9 cellular contexts compared by ENCODE assay signal in genomic region chr11:74950374-74950969, GRCh38. TPM values are rescaled to one million over a fixed set of nuclear protein-coding genes. Genes with fewer than 3 reads are reported as not detected.
DNase-seq lines count a peak whose midpoint lies in the region; ATAC-seq and TF ChIP-seq lines count a peak whose summit lies in the region.
"Had no signal": no experiment of that assay in that cellular context is flagged by ENCODE, and none has a peak within 500 bp of the region (broad histone marks: within the 10 kb centered on the region; RNA-seq: fewer than 3 reads in every experiment).

No MANE protein-coding gene starts in this region.

- no peak for ATAC-seq in HG03025 (IDR thresholded peaks at IDR 0.05; ENCODE audit: low FRiP score, unreplicated experiment)
- ATAC-seq in GM21360 (IDR thresholded peaks at IDR 0.05; ENCODE audit: unreplicated experiment), result no peak
- ATAC-seq in GM18907 (IDR thresholded peaks at IDR 0.05; ENCODE audit: unreplicated experiment), result no peak

- H3K4me3 ChIP-seq in kidney epithelial cell (ENCODE audit: low read depth, low read length) (peak overlapping the region; percentile 86), tibial artery (peak overlapping the region; percentile 66 to 93)

- intact Hi-C loops in activated T-helper 2 cell treated with anti-CD3 and anti-CD28 coated beads, Interferon-gamma antibody, Interleukin-2, Interleukin-4, amounts not matched to agents 10 μg/mL and 5 μg/mL and 100 μg/mL, durations not matched to agents 14 hours and 24 hours and 36 hours (cut with micrococcal nuclease), result no loop called here
- intact Hi-C loops in tibial artery (cut with DNase I; ENCODE audit: low total_unique reads), result no loop called here

- H3K4me1 ChIP-seq in tibial artery, result peaks cover 0 to 40% (median 19%) of the 10 kb centered on the region in 4 donors

- H3K4me1 Mint-ChIP-seq in activated T-cell treated with anti-CD3 and anti-CD28 coated beads, Interleukin-2, amount 50 U/mL, for 24 hours (ENCODE audit: low read depth), result peaks cover 56% of the 10 kb centered on the region
- peaks cover 41% of the 10 kb centered on the region for H3K4me1 Mint-ChIP-seq in activated T-helper 2 cell treated with anti-CD3 and anti-CD28 coated beads, Interferon-gamma antibody, Interleukin-2, Interleukin-4, amounts not matched to agents 10 μg/mL and 5 μg/mL and 100 μg/mL, durations not matched to agents 14 hours and 24 hours and 36 hours (ENCODE audit: low read depth)

- H3K36me3 ChIP-seq in kidney epithelial cell (ENCODE audit: control insufficient read depth, insufficient read depth, low read length), result peaks cover 1% of the 10 kb centered on the region
- no peaks in the 10 kb centered on the region for H3K36me3 ChIP-seq in tibial artery

- H3K27me3 ChIP-seq in kidney epithelial cell (ENCODE audit: control insufficient read depth, insufficient read depth, low read length), result no peaks in the 10 kb centered on the region
- no peaks in the 10 kb centered on the region for H3K27me3 ChIP-seq in tibial artery

- H3K36me3 Mint-ChIP-seq in activated T-cell treated with anti-CD3 and anti-CD28 coated beads, Interleukin-2, amount 50 U/mL, for 24 hours (ENCODE audit: low read depth), result peaks cover 68% of the 10 kb centered on the region
- peaks cover 50% of the 10 kb centered on the region for H3K36me3 Mint-ChIP-seq in activated T-helper 2 cell treated with anti-CD3 and anti-CD28 coated beads, Interferon-gamma antibody, Interleukin-2, Interleukin-4, amounts not matched to agents 10 μg/mL and 5 μg/mL and 100 μg/mL, durations not matched to agents 14 hours and 24 hours and 36 hours (ENCODE audit: low read depth)

- H3K27me3 Mint-ChIP-seq in activated T-cell treated with anti-CD3 and anti-CD28 coated beads, Interleukin-2, amount 50 U/mL, for 24 hours, result no peaks in the 10 kb centered on the region
- H3K27me3 Mint-ChIP-seq in activated T-helper 2 cell treated with anti-CD3 and anti-CD28 coated beads, Interferon-gamma antibody, Interleukin-2, Interleukin-4, amounts not matched to agents 10 μg/mL and 5 μg/mL and 100 μg/mL, durations not matched to agents 14 hours and 24 hours and 36 hours (ENCODE audit: low read depth), result no peaks in the 10 kb centered on the region

- no peak for DNase-seq in activated T-cell treated with anti-CD3 and anti-CD28 coated beads, Interleukin-2, amount 50 U/mL, for 24 hours
- no peak for DNase-seq in activated T-cell treated with anti-CD3 and anti-CD28 coated beads, Interleukin-2, amount 50 U/mL, for 1 hour
- no peak for DNase-seq in activated T-helper 2 cell treated with anti-CD3 and anti-CD28 coated beads, Interferon-gamma antibody, Interleukin-2, Interleukin-4, amounts not matched to agents 10 μg/mL and 5 μg/mL and 100 μg/mL, durations not matched to agents 14 hours and 24 hours and 36 hours (ENCODE audit: low spot score)
- no peak for DNase-seq in kidney epithelial cell (ENCODE audit: low read depth)
- no peak for DNase-seq in tibial artery
- DNase-seq: stimulated activated CD8-positive, alpha-beta memory T cell treated with anti-CD3 and anti-CD28 coated beads, Interleukin-4, amount 100 ng/mL, for 48 hours had no signal

- H3K27ac Mint-ChIP-seq in activated T-cell treated with anti-CD3 and anti-CD28 coated beads, Interleukin-2, amount 50 U/mL, for 24 hours, result peak overlapping the region; percentile 98
- H3K27ac Mint-ChIP-seq in activated T-helper 2 cell treated with anti-CD3 and anti-CD28 coated beads, Interferon-gamma antibody, Interleukin-2, Interleukin-4, amounts not matched to agents 10 μg/mL and 5 μg/mL and 100 μg/mL, durations not matched to agents 14 hours and 24 hours and 36 hours, result peak overlapping the region; percentile 94

- no peaks in the 10 kb centered on the region for H3K9me3 Mint-ChIP-seq in activated T-cell treated with anti-CD3 and anti-CD28 coated beads, Interleukin-2, amount 50 U/mL, for 24 hours
- no peaks in the 10 kb centered on the region for H3K9me3 Mint-ChIP-seq in activated T-helper 2 cell treated with anti-CD3 and anti-CD28 coated beads, Interferon-gamma antibody, Interleukin-2, Interleukin-4, amounts not matched to agents 10 μg/mL and 5 μg/mL and 100 μg/mL, durations not matched to agents 14 hours and 24 hours and 36 hours

- H3K27ac ChIP-seq in tibial artery, result peak overlapping the region; percentile 82 to 83

- no peak for TF ChIP-seq CTCF in kidney epithelial cell (IDR thresholded peaks at IDR 0.05; ENCODE audit: insufficient read depth, low read length, poor library complexity, severe bottlenecking)
- TF ChIP-seq CTCF in tibial artery (IDR thresholded peaks at IDR 0.05), result no peak

- no peaks in the 10 kb centered on the region for H3K9me3 ChIP-seq in tibial artery

- H3K4me3 Mint-ChIP-seq in activated T-cell treated with anti-CD3 and anti-CD28 coated beads, Interleukin-2, amount 50 U/mL, for 24 hours, result peak overlapping the region; percentile 99
- peak overlapping the region; percentile 95 for H3K4me3 Mint-ChIP-seq in activated T-helper 2 cell treated with anti-CD3 and anti-CD28 coated beads, Interferon-gamma antibody, Interleukin-2, Interleukin-4, amounts not matched to agents 10 μg/mL and 5 μg/mL and 100 μg/mL, durations not matched to agents 14 hours and 24 hours and 36 hours (ENCODE audit: low read depth)

RNA-seq across cellular contexts. Expression of gene SPCS2, which starts 1.4 kb away (rescaled TPM):
- total RNA-seq in activated T-helper 2 cell treated with anti-CD3 and anti-CD28 coated beads, Interferon-gamma antibody, Interleukin-2, Interleukin-4, amounts not matched to agents 10 μg/mL and 5 μg/mL and 100 μg/mL, durations not matched to agents 14 hours and 24 hours and 36 hours, result 169 and 173 TPM in 2 replicates
- 38.1 and 61.8 TPM in 2 replicates for total RNA-seq in kidney epithelial cell

RNA-seq across cellular contexts. Expression of gene XRRA1, which starts 1.6 kb away (rescaled TPM):
- total RNA-seq in activated T-helper 2 cell treated with anti-CD3 and anti-CD28 coated beads, Interferon-gamma antibody, Interleukin-2, Interleukin-4, amounts not matched to agents 10 μg/mL and 5 μg/mL and 100 μg/mL, durations not matched to agents 14 hours and 24 hours and 36 hours, result 9.9 and 10.7 TPM in 2 replicates
- 3.2 and 8.6 TPM in 2 replicates for total RNA-seq in kidney epithelial cell

RNA-seq across cellular contexts. Expression of gene NEU3, which starts 38.3 kb away (rescaled TPM):
- 16.5 and 16.6 TPM in 2 replicates for total RNA-seq in activated T-helper 2 cell treated with anti-CD3 and anti-CD28 coated beads, Interferon-gamma antibody, Interleukin-2, Interleukin-4, amounts not matched to agents 10 μg/mL and 5 μg/mL and 100 μg/mL, durations not matched to agents 14 hours and 24 hours and 36 hours
- total RNA-seq in kidney epithelial cell, result 7.9 and 8.4 TPM in 2 replicates
